Comparison of ENCODE assay signal across 13 cellular contexts in genomic region chr12:95533985-95534384, GRCh38. TPM values are rescaled to one million over a fixed set of nuclear protein-coding genes. Genes with fewer than 3 reads are reported as not detected.
DNase-seq lines count a peak whose midpoint lies in the region; ATAC-seq, FAIRE-seq and TF ChIP-seq lines count a peak whose summit lies in the region.
"Had no signal": no experiment of that assay in that cellular context is flagged by ENCODE, and none has a peak within 500 bp of the region (broad histone marks: within the 10 kb centered on the region; RNA-seq: fewer than 3 reads in every experiment).

No MANE protein-coding gene starts in this region.

- TF ChIP-seq POLR2A in A549 (IDR thresholded peaks at IDR 0.05; ENCODE audit: low read length) (no peak), GM12892 (IDR thresholded peaks at IDR 0.05; ENCODE audit: low read depth, low read length) (no peak)

- no peak overlapping the region for H3K4me3 ChIP-seq in A549
- H3K4me3 ChIP-seq in lower lobe of right lung, result no peak overlapping the region
- no peak overlapping the region for H3K4me3 ChIP-seq in trophoblast cell (ENCODE audit: low read depth, low read length)
- H3K4me3 ChIP-seq: MG63, Peyer's patch had no signal

- TF ChIP-seq CTCF in A549 (IDR thresholded peaks at IDR 0.05) (no peak), lower lobe of right lung (IDR thresholded peaks at IDR 0.05) (no peak)

- H3K36me3 ChIP-seq in lower lobe of right lung, result no peaks in the 10 kb centered on the region
- no peaks in the 10 kb centered on the region for H3K36me3 ChIP-seq in trophoblast cell (ENCODE audit: control insufficient read depth in 1 of 2, insufficient read depth in 2 of 2, low read length in 2 of 2)
- H3K36me3 ChIP-seq: MG63, Peyer's patch had no signal

- peak overlapping the region; percentile 82 for H3K27ac Mint-ChIP-seq in T-helper 17 cell
- H3K27ac Mint-ChIP-seq: CD14-positive monocyte had no signal

- H3K9ac ChIP-seq in trophoblast cell (ENCODE audit: low read length), result no peak overlapping the region

- FAIRE-seq in A549 (lab: Jason Lieb, UNC) (no peak), GM12892 (lab: Jason Lieb, UNC) (peak; percentile 21)

- no peaks in the 10 kb centered on the region for H3K79me2 ChIP-seq in trophoblast cell (ENCODE audit: control insufficient read depth, insufficient read depth, low read length, poor library complexity)

- no peak overlapping the region for H3K14ac ChIP-seq in trophoblast cell (ENCODE audit: low read length)

- H2BK12ac ChIP-seq in trophoblast cell (ENCODE audit: low read length), result no peak overlapping the region

- no peak overlapping the region for H3K18ac ChIP-seq in trophoblast cell (ENCODE audit: low read length)

- 47% methylated on average over 4 of the region's 4 CpGs for WGBS in A549 (ENCODE audit: missing lambda C conversion rate)
- no CpG with 5 or more reads among the region's 4 CpGs for WGBS in trophoblast cell (ENCODE audit: extremely low coverage, insufficient coverage, insufficient read length)

- intact Hi-C loops in lower lobe of right lung (cut with DNase I), result loop anchor here (10.0 kb wide), 1 partner anchor 409 kb away; no protein-coding TSS in a partner anchor

- H4K12ac ChIP-seq in trophoblast cell (ENCODE audit: low read depth, low read length), result no peak overlapping the region

- H3K27ac ChIP-seq in A549, result no peak overlapping the region
- H3K27ac ChIP-seq in lower lobe of right lung, result no peak overlapping the region
- no peak overlapping the region for H3K27ac ChIP-seq in trophoblast cell (ENCODE audit: low read depth, low read length)
- H3K27ac ChIP-seq: Peyer's patch had no signal

- peaks cover 6% of the 10 kb centered on the region for H3K4me1 Mint-ChIP-seq in T-helper 17 cell

- H3K4me1 ChIP-seq in A549 (no peaks in the 10 kb centered on the region), lower lobe of right lung (peaks cover 8% of the 10 kb centered on the region), trophoblast cell (ENCODE audit: control insufficient read depth in 1 of 2, insufficient read depth in 2 of 2, low read length in 2 of 2) (no peaks in the 10 kb centered on the region)
- H3K4me1 ChIP-seq: Peyer's patch had no signal

- no peak overlapping the region for H2AFZ ChIP-seq in trophoblast cell (ENCODE audit: insufficient read depth, low read length, poor library complexity)

- DNase-seq in A549 (ENCODE audit: low read depth in 1 of 2, low spot score in 1 of 2), result no peak
- no peak for DNase-seq in GM12892 (ENCODE audit: insufficient read length)
- no peak for DNase-seq in T-helper 17 cell
- DNase-seq in lower lobe of right lung, result no peak
- no peak for DNase-seq in occipital lobe (lab: John Stamatoyannopoulos, UW)
- no peak for DNase-seq in amygdala (lab: John Stamatoyannopoulos, UW)
- no peak for DNase-seq in trophoblast cell
- DNase-seq in NCI-H2227 (lab: John Stamatoyannopoulos, UW; ENCODE audit: unreplicated experiment), result no peak
- DNase-seq: MG63, NCI-H1092, Peyer's patch, Right ventricle myocardium superior had no signal

- H3K4me2 ChIP-seq in A549 (no peak overlapping the region), trophoblast cell (ENCODE audit: low read length) (no peak overlapping the region)

- TF ChIP-seq EP300 in A549 (IDR thresholded peaks at IDR 0.05), result no peak

- peaks cover 11% of the 10 kb centered on the region for H3K27me3 Mint-ChIP-seq in T-helper 17 cell

- no peak overlapping the region for H2BK120ac ChIP-seq in trophoblast cell (ENCODE audit: insufficient read depth, low read length, poor library complexity)

- CTCF ChIA-PET in A549 (lab: Yijun Ruan, JAX), result interaction anchor here (0.6 to 3.0 kb wide), 36 partner anchors 9 to 988 kb away, joined by 3 to 12 read pairs (median 4); partner anchors contain the start of genes FGD6, METAP2, NDUFA12 and VEZT

- H3K79me1 ChIP-seq in trophoblast cell (ENCODE audit: low read length), result no peaks in the 10 kb centered on the region

- no peak overlapping the region for H2BK5ac ChIP-seq in trophoblast cell (ENCODE audit: low read depth, low read length, poor library complexity)

- ATAC-seq in A549 (peak; percentile 64; a peak in 4 of 6 replicates), T-helper 17 cell (no peak), lower lobe of right lung (peak; percentile 40 to 50)

- no peak overlapping the region for H3K4ac ChIP-seq in trophoblast cell (ENCODE audit: low read depth, low read length)

- H2AK5ac ChIP-seq in trophoblast cell (ENCODE audit: low read length), result no peak overlapping the region

- H4K8ac ChIP-seq in trophoblast cell (ENCODE audit: low read depth, low read length), result no peak overlapping the region

- peaks cover 2% of the 10 kb centered on the region for H3K36me3 Mint-ChIP-seq in T-helper 17 cell (ENCODE audit: low read depth)
- H3K36me3 Mint-ChIP-seq: CD14-positive monocyte had no signal

- POLR2A ChIA-PET in A549 (lab: Yijun Ruan, JAX), result interaction anchor here (0.6 to 1.1 kb wide), 2 partner anchors 60 to 1384 kb away, joined by 3 to 12 read pairs; partner anchors contain the start of gene METAP2

- no peak overlapping the region for H3K23ac ChIP-seq in trophoblast cell (ENCODE audit: low read length)

- H3K9me3 ChIP-seq in A549 (no peaks in the 10 kb centered on the region), T-helper 17 cell (ENCODE audit: control insufficient read depth, low read length, poor library complexity, severe bottlenecking) (no peaks in the 10 kb centered on the region), lower lobe of right lung (no peaks in the 10 kb centered on the region), trophoblast cell (ENCODE audit: insufficient read depth, low read depth, low read length) (no peaks in the 10 kb centered on the region)
- H3K9me3 ChIP-seq: MG63, Peyer's patch had no signal

- H3K4me3 Mint-ChIP-seq in T-helper 17 cell, result no peak overlapping the region
- H3K4me3 Mint-ChIP-seq: CD14-positive monocyte had no signal

- H3K27me3 ChIP-seq in lower lobe of right lung (ENCODE audit: low read depth), result no peaks in the 10 kb centered on the region
- H3K27me3 ChIP-seq in trophoblast cell (ENCODE audit: insufficient read depth, low read length), result no peaks in the 10 kb centered on the region
- H3K27me3 ChIP-seq: MG63, Peyer's patch had no signal

- no peak for TF ChIP-seq RAD21 in A549 (conservative IDR thresholded peaks at IDR 0.05 in 1 of 2, IDR thresholded peaks at IDR 0.05 in 1 of 2)

- no peak overlapping the region for H4K91ac ChIP-seq in trophoblast cell (ENCODE audit: low read depth, low read length)

TF ChIP-seq in A549, 52 proteins besides CTCF, POLR2A, EP300 and RAD21 (continues in another document):
- no peak for TF ChIP-seq FOXS1 (CRISPR knock-in tag; IDR thresholded peaks at IDR 0.05)
- TF ChIP-seq E2F6 (IDR thresholded peaks at IDR 0.05; ENCODE audit: borderline replicate concordance, low read depth), result no peak
- no peak for TF ChIP-seq HMGXB4 (CRISPR knock-in tag; IDR thresholded peaks at IDR 0.05; ENCODE audit: borderline replicate concordance)
- no peak for TF ChIP-seq HDAC2 (IDR thresholded peaks at IDR 0.05)
- TF ChIP-seq CBX2 (IDR thresholded peaks at IDR 0.05; ENCODE audit: borderline replicate concordance, low read depth), result no peak
- no peak for TF ChIP-seq EHMT2 (IDR thresholded peaks at IDR 0.05; ENCODE audit: low read depth)
- no peak for TF ChIP-seq ZSCAN20 (CRISPR knock-in tag; IDR thresholded peaks at IDR 0.05)
- no peak for TF ChIP-seq ATOH8 (CRISPR knock-in tag; IDR thresholded peaks at IDR 0.05; ENCODE audit: low read depth)
- TF ChIP-seq NFE2L2 (conservative IDR thresholded peaks at IDR 0.05; ENCODE audit: low read length), result no peak
- TF ChIP-seq CBX8 (IDR thresholded peaks at IDR 0.05), result no peak
- TF ChIP-seq ZC3H11A (IDR thresholded peaks at IDR 0.05), result no peak

RNA-seq across cellular contexts. Expression of gene USP44, which starts 17.3 kb away (rescaled TPM):
- polyA plus RNA-seq in A549 (2011; rRNA removed), result 3.1 and 3.8 TPM in 2 replicates
- 0.12 and 0.17 TPM in 2 replicates for polyA plus RNA-seq in A549 (2012; cell fraction: cytosol; rRNA removed)
- 0.02 and 0.31 TPM in 2 replicates for polyA plus RNA-seq in A549 (2012; cell fraction: nucleus; rRNA removed)
- polyA plus RNA-seq in A549 (2017; fragmentation: RNase III; extraction: RNeasy Plus Mini Kit Qiagen cat#74134 plus additional on column Dnase treatment), result 0.50 to 0.66 TPM (median 0.59 TPM) in 3 replicates
- polyA minus RNA-seq in A549 (2011; rRNA and poly(A)+ RNA removed), result 3.4 and 3.8 TPM in 2 replicates
- polyA plus RNA-seq in GM12892 (2012; ENCODE audit: missing spikeins), result 0.06 TPM
- total RNA-seq in T-helper 17 cell, result 1 to 10 TPM; 1.6 to 2.2 TPM
- 17.8 TPM for total RNA-seq in lower lobe of right lung
- 3.6 TPM for total RNA-seq in occipital lobe
- 0.01 and 0.06 TPM in 2 replicates for polyA plus RNA-seq in trophoblast cell (2013)
